8 cellular contexts compared by ENCODE assay signal in the genomic region with DNA sequence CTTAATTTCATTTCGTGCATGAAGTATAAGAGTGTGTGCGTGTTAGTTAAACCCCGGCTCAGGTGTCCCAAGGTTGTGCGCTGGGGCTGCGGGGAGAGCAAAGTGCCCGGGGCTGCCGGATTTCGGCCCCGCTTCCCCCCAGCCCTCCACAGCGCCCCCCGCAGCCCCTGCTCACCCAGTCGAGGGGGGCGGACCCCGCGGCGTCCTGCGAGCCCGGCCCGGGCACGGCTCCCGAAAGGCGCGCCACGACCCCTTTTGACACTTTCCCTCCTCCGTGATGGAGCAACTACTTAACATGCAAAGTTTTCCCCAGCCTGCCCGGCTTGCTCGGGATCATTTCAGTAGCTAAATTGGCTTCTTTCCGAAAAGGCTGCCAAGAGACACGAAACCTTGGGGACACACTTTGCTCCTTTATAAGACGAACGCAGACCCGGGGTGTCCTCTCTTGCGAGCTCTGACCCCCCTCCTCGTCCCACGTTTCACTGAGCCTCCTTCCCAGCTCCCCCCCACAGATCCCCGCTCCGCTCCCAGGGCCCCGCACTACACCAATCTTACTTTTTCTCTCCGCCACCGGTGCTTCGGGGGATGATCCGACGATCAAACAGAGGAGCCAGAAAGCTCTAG. TPM values are rescaled to one million over a fixed set of nuclear protein-coding genes. Genes with fewer than 3 reads are reported as not detected.
DNase-seq lines count a peak whose midpoint lies in the region; ATAC-seq and TF ChIP-seq lines count a peak whose summit lies in the region.

No MANE protein-coding gene starts in this region.

- H3K27me3 ChIP-seq in BLaER1 treated with 17β-estradiol and CSF1 and Interleukin-3, amounts not matched to agents 10 nM and 100 nM: peaks cover 44 to 73% (median 66%) of the 10 kb centered on the region in 11 experiments
- peaks cover 27% of the 10 kb centered on the region for H3K27me3 ChIP-seq in HUES48 (ENCODE audit: control insufficient read depth, insufficient read depth, low read length)
- H3K27me3 ChIP-seq in left ventricle myocardium inferior (ENCODE audit: low read depth): no peaks in the 10 kb centered on the region

- intact Hi-C loops in left ventricle myocardium inferior (cut with micrococcal nuclease): no loop called here

- H3K27ac ChIP-seq in BLaER1 treated with 17β-estradiol and CSF1 and Interleukin-3, amounts not matched to agents 10 nM and 100 nM: no peak overlapping the region
- no peak overlapping the region for H3K27ac ChIP-seq in HUES48 (ENCODE audit: low read depth, low read length)
- H3K27ac ChIP-seq in left ventricle myocardium inferior (replicated peaks): peak overlapping the region; percentile 97

- peak; percentile 19 for DNase-seq in activated naive CD4-positive, alpha-beta T cell treated with anti-CD3 and anti-CD28 coated beads, Interleukin-2, amount 50 U/mL, for 16 hours
- peak; percentile 38 for DNase-seq in left ventricle myocardium inferior
- peak; percentile 11 for DNase-seq in renal cortical epithelial cell (ENCODE audit: low read depth)

- H4K20me1 ChIP-seq in BLaER1 treated with 17β-estradiol and CSF1 and Interleukin-3, amounts not matched to agents 10 nM and 100 nM: peaks cover 0 to 19% (median 0%) of the 10 kb centered on the region in 11 experiments; a peak in 7 of 22 replicates

- no peak for ATAC-seq in GM19023 (IDR thresholded peaks at IDR 0.05; ENCODE audit: unreplicated experiment)
- no peak for ATAC-seq in GM18517 (IDR thresholded peaks at IDR 0.05; ENCODE audit: unreplicated experiment)
- ATAC-seq in HG02610 (IDR thresholded peaks at IDR 0.05; ENCODE audit: unreplicated experiment): no peak

- no peak for TF ChIP-seq CTCF in left ventricle myocardium inferior (IDR thresholded peaks at IDR 0.05; ENCODE audit: borderline replicate concordance)

- H3K4me1 ChIP-seq in BLaER1 treated with 17β-estradiol and CSF1 and Interleukin-3, amounts not matched to agents 10 nM and 100 nM: peaks cover 19 to 30% (median 26%) of the 10 kb centered on the region in 10 experiments
- H3K4me1 ChIP-seq in HUES48 (ENCODE audit: control insufficient read depth, insufficient read depth, low read length) (peaks cover 12% of the 10 kb centered on the region), left ventricle myocardium inferior (peaks cover 42% of the 10 kb centered on the region)

- no peaks in the 10 kb centered on the region for H3K36me3 ChIP-seq in BLaER1 treated with 17β-estradiol and CSF1 and Interleukin-3, amounts not matched to agents 10 nM and 100 nM
- H3K36me3 ChIP-seq in HUES48 (ENCODE audit: control insufficient read depth, insufficient read depth, low read length) (no peaks in the 10 kb centered on the region), left ventricle myocardium inferior (peaks cover 5% of the 10 kb centered on the region)

- peak overlapping the region; percentile 46 to 67 (median 52) for H3K4me3 ChIP-seq in BLaER1 treated with 17β-estradiol and CSF1 and Interleukin-3, amounts not matched to agents 10 nM and 100 nM
- H3K4me3 ChIP-seq in HUES48 (ENCODE audit: low read depth, low read length) (peak overlapping the region; percentile 81), left ventricle myocardium inferior (peak overlapping the region; percentile 84)

- no peaks in the 10 kb centered on the region for H3K9me3 ChIP-seq in BLaER1 treated with 17β-estradiol and CSF1 and Interleukin-3, amounts not matched to agents 10 nM and 100 nM (replicated peaks in 1 of 11)
- H3K9me3 ChIP-seq in HUES48 (ENCODE audit: control insufficient read depth, insufficient read depth, low read length) (no peaks in the 10 kb centered on the region), left ventricle myocardium inferior (replicated peaks) (no peaks in the 10 kb centered on the region)

- peak overlapping the region; percentile 77 to 98 (median 87) for H3K4me2 ChIP-seq in BLaER1 treated with 17β-estradiol and CSF1 and Interleukin-3, amounts not matched to agents 10 nM and 100 nM

- H3K9ac ChIP-seq in BLaER1 treated with 17β-estradiol and CSF1 and Interleukin-3, amounts not matched to agents 10 nM and 100 nM: peak overlapping the region in 10 of 11 experiments; percentile 4 to 66 (median 36); a peak in 13 of 22 replicates
- H3K9ac ChIP-seq in HUES48 (ENCODE audit: low read depth, low read length): no peak overlapping the region

RNA-seq across cellular contexts. Expression of gene C17orf58, which starts 0.6 kb away (rescaled TPM):
- 6.6 TPM for total RNA-seq in left ventricle myocardium inferior
- total RNA-seq in renal cortical epithelial cell: 8.5 and 9.7 TPM in 2 replicates

RNA-seq across cellular contexts. Expression of gene KPNA2, which starts 39.9 kb away (rescaled TPM):
- total RNA-seq in left ventricle myocardium inferior: 19.2 TPM
- total RNA-seq in renal cortical epithelial cell: 72.1 and 115 TPM in 2 replicates
